ENCODE assay signal across 21 cellular contexts in the genomic region with DNA sequence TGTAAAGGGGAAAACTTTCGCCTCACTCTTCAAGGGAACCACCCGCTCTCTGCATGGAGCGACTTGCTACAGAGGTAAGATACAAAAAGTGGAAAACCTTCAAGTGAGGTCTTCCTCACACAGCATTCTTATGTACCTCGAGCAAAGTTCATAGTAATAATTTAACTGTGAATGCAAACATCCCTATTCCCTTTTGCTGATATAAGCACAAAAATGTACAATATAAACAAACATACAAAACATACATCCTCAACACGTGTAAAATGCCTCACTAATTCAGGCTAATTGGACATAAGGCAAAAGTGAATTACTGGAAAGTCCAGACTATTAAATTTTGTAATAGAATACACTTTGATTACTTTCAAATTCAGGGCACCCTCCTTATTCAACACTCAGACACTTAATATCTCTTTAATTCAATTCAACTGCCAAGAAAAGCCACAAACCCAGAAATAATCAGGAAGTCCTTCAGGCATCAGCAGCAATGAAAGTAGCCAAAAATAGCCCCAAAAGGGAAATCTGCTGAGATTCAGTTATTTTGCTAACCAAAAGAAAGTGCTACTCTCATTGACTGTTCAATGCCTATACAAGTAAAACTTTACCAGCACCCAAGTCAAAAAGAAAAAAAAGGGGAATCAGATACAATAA. TPM values are rescaled to one million over a fixed set of nuclear protein-coding genes. Genes with fewer than 3 reads are reported as not detected.
"Had no signal": no experiment of that assay in that cellular context is flagged by ENCODE, and none has a peak within 500 bp of the region (broad histone marks: within the 10 kb centered on the region; RNA-seq: fewer than 3 reads in every experiment).

No MANE protein-coding gene starts in this region.

- H3K27me3 ChIP-seq: sigmoid colon, testis had no signal

- DNase-seq: activated naive CD4-positive, alpha-beta T cell treated with Interleukin-2 at 50 U/mL for 16 hours; activated T-cell treated with anti-CD3 and anti-CD28 coated beads for 4 hours; anterior cingulate cortex; effector CD8-positive, alpha-beta T cell; heart right ventricle; left colon; lower lobe of right lung; midbrain; sigmoid colon; stimulated activated CD4-positive, alpha-beta T cell treated with anti-CD3 and anti-CD28 coated beads, Interleukin-1b, Interleukin-23, amount 100 ng/mL, for 48 hours; stomach; testis had no signal

- H3K9me3 Mint-ChIP-seq: activated T-helper 17 cell treated with anti-CD3 and anti-CD28 coated beads, Interleukin-2, amount 50 U/mL, for 72 hours; T-helper 2 cell treated with Interferon-gamma antibody and Interleukin-4, amounts not matched to agents 5 μg/mL and 100 μg/mL, for 36 hours had no signal

- H3K27ac ChIP-seq: gastroesophageal sphincter, heart right ventricle, lower lobe of right lung, sigmoid colon, stomach, testis had no signal

- FAIRE-seq: endothelial cell of umbilical vein had no signal

- H3K4me3 ChIP-seq: gastroesophageal sphincter, heart right ventricle, lower lobe of right lung, sigmoid colon, stomach, testis had no signal

- H3K9me3 ChIP-seq: gastroesophageal sphincter, heart right ventricle, lower lobe of right lung, sigmoid colon, stomach, testis had no signal

- H3K4me3 Mint-ChIP-seq: activated T-helper 17 cell treated with anti-CD3 and anti-CD28 coated beads, Interleukin-2, amount 50 U/mL, for 72 hours; T-helper 2 cell treated with Interferon-gamma antibody and Interleukin-4, amounts not matched to agents 5 μg/mL and 100 μg/mL, for 36 hours had no signal

- H3K36me3 ChIP-seq: gastroesophageal sphincter, heart right ventricle, lower lobe of right lung, sigmoid colon, stomach had no signal

- H3K27ac Mint-ChIP-seq: activated T-helper 17 cell treated with anti-CD3 and anti-CD28 coated beads, Interleukin-2, amount 50 U/mL, for 72 hours; T-helper 2 cell treated with Interferon-gamma antibody and Interleukin-4, amounts not matched to agents 5 μg/mL and 100 μg/mL, for 36 hours had no signal

- ATAC-seq: activated CD4-positive, CD25-positive, alpha-beta regulatory T cell treated with anti-CD3 and anti-CD28 coated beads, Interleukin-2, amount 50 U/mL, for 24 hours; activated T-helper 17 cell treated with anti-CD3 and anti-CD28 coated beads, Interleukin-2, amount 50 U/mL, for 72 hours; gastroesophageal sphincter; heart right ventricle; left colon; lower lobe of right lung had no signal

RNA-seq across cellular contexts. Expression of a gene that starts 15.2 kb away (rescaled TPM):
- total RNA-seq: activated CD8-positive, alpha-beta memory T cell treated with anti-CD3 and anti-CD28 coated beads for 36 hours; activated T-helper 17 cell treated with anti-CD3 and anti-CD28 coated beads, Interleukin-2, amount 50 U/mL, for 72 hours; endothelial cell of umbilical vein; fibroblast of lung; myocyte; pulmonary artery endothelial cell; stomach had no signal
- polyA plus RNA-seq: endothelial cell of umbilical vein, fibroblast of lung, stomach had no signal
